Comparison of ENCODE assay signal across 1 cellular context in the genomic region with DNA sequence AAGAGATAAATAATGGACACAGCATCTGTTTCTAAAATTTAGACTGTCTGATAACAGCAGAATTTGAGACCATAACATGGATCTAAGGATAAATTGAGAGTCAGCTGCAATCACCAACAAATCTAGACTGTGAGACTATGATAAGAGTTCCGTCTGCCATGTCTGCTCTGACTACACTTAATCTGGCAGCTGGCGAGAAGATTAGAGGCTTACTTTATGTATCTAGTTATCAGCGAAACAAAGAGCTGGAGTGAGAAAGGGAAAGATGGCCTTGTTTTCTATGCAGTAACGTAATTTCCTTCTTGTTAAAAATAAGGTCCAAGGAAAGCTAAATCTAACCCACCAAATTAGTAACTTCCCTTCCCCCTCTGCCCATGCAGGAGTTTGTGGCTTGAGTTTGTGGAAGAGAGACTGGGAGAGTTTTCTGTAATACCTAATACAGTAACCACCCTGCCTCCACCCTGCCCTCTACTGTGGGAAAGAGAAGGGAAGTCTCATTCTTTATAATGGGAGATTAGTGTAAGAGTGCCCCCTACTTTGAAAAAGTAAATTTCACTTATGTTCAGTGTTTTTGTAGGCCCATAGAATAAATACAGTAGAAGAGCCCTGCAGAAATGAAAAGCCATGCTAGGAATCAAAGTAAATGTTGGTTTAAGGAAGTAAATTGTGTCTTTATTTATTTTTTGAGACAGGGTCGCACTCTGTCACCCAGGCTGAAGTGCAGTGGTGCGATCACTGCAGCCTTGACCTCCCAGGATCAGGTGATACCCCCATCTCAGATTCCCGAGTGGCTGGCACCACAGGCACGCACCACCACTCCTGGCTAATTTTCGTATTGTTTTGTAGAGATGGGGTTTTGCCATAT.
A peak's percentile ranks its signal among the peaks of the same experiment; 100 is the strongest.
TF ChIP-seq lines count a peak whose summit lies in the region.

No MANE protein-coding gene starts in this region.

TF ChIP-seq in HepG2, 621 proteins besides CTCF, POLR2A, EP300 and RAD21 (continued from another document and continues in another):
- TF ChIP-seq MXD4 (CRISPR knock-in tag; IDR thresholded peaks at IDR 0.05) (0 out of 2 replicates have a peak, but pooled peaks have one; percentile 4), ZSCAN21 (CRISPR knock-in tag; IDR thresholded peaks at IDR 0.05; ENCODE audit: borderline replicate concordance) (no peak), ZNF670 (CRISPR knock-in tag; IDR thresholded peaks at IDR 0.05; ENCODE audit: borderline replicate concordance) (no peak), ZMAT3 (CRISPR knock-in tag; conservative IDR thresholded peaks at IDR 0.05) (no peak), DPF2 (CRISPR knock-in tag; IDR thresholded peaks at IDR 0.05; ENCODE audit: borderline replicate concordance, low read depth) (0 out of 2 replicates have a peak, but pooled peaks have one; percentile 20), ZNF609 (CRISPR knock-in tag; IDR thresholded peaks at IDR 0.05; ENCODE audit: borderline replicate concordance) (peak; percentile 91), FOXJ3 (CRISPR knock-in tag; IDR thresholded peaks at IDR 0.05; ENCODE audit: borderline replicate concordance) (peak; percentile 73; the same call in 1 of the 2 replicates), GTF3A (CRISPR knock-in tag; conservative IDR thresholded peaks at IDR 0.05) (0 out of 2 replicates have a peak, but pooled peaks have one; percentile 17), FOXP4 (CRISPR knock-in tag; IDR thresholded peaks at IDR 0.05) (peak; percentile 82), MEIS2 (CRISPR knock-in tag; IDR thresholded peaks at IDR 0.05) (peak; percentile 73; the same call in 1 of the 2 replicates), ZNF562 (CRISPR knock-in tag; IDR thresholded peaks at IDR 0.05; ENCODE audit: borderline replicate concordance) (no peak), ATRX (CRISPR knock-in tag; IDR thresholded peaks at IDR 0.05; ENCODE audit: borderline replicate concordance) (no peak), ZNF768 (CRISPR knock-in tag; IDR thresholded peaks at IDR 0.05) (no peak), CREBL2 (CRISPR knock-in tag; IDR thresholded peaks at IDR 0.05; ENCODE audit: borderline replicate concordance) (no peak), ZFP91 (CRISPR knock-in tag; IDR thresholded peaks at IDR 0.05; ENCODE audit: borderline replicate concordance) (no peak), ZFP82 (CRISPR knock-in tag; IDR thresholded peaks at IDR 0.05; ENCODE audit: borderline replicate concordance) (peak; percentile 42; the same call in 1 of the 2 replicates), ZNF234 (CRISPR knock-in tag; conservative IDR thresholded peaks at IDR 0.05) (no peak), CREB1 (IDR thresholded peaks at IDR 0.05) (no peak), CREB1 (CRISPR knock-in tag; IDR thresholded peaks at IDR 0.05) (no peak), TOE1 (CRISPR knock-in tag; IDR thresholded peaks at IDR 0.05) (0 out of 2 replicates have a peak, but pooled peaks have one; percentile 22), ESRRA (CRISPR knock-in tag; IDR thresholded peaks at IDR 0.05; ENCODE audit: low read depth) (no peak), SMC3 (IDR thresholded peaks at IDR 0.05; ENCODE audit: low read length) (peak; percentile 81), ELK4 (CRISPR knock-in tag; IDR thresholded peaks at IDR 0.05; ENCODE audit: borderline replicate concordance) (no peak), ZFP37 (CRISPR knock-in tag; IDR thresholded peaks at IDR 0.05; ENCODE audit: borderline replicate concordance) (no peak), ZNF747 (CRISPR knock-in tag; IDR thresholded peaks at IDR 0.05; ENCODE audit: borderline replicate concordance) (peak; percentile 57; the same call in 1 of the 2 replicates), MEF2D (CRISPR knock-in tag; IDR thresholded peaks at IDR 0.05) (peak; percentile 89)
- TF ChIP-seq, protein P1, sequence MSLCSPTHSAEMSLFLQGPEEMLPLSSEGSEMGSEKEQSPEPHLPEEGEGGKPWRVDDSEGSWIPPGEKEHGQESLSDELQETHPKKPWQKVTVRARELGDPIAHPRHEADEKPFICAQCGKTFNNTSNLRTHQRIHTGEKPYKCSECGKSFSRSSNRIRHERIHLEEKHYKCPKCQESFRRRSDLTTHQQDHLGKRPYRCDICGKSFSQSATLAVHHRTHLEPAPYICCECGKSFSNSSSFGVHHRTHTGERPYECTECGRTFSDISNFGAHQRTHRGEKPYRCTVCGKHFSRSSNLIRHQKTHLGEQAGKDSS (CRISPR knock-in tag; IDR thresholded peaks at IDR 0.05; ENCODE audit: borderline replicate concordance, low read depth) = peak; percentile 76; the same call in 1 of the 2 replicates
- TF ChIP-seq, protein P2, sequence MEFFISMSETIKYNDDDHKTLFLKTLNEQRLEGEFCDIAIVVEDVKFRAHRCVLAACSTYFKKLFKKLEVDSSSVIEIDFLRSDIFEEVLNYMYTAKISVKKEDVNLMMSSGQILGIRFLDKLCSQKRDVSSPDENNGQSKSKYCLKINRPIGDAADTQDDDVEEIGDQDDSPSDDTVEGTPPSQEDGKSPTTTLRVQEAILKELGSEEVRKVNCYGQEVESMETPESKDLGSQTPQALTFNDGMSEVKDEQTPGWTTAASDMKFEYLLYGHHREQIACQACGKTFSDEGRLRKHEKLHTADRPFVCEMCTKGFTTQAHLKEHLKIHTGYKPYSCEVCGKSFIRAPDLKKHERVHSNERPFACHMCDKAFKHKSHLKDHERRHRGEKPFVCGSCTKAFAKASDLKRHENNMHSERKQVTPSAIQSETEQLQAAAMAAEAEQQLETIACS (CRISPR knock-in tag; IDR thresholded peaks at IDR 0.05) = no peak
- TF ChIP-seq, protein P3, sequence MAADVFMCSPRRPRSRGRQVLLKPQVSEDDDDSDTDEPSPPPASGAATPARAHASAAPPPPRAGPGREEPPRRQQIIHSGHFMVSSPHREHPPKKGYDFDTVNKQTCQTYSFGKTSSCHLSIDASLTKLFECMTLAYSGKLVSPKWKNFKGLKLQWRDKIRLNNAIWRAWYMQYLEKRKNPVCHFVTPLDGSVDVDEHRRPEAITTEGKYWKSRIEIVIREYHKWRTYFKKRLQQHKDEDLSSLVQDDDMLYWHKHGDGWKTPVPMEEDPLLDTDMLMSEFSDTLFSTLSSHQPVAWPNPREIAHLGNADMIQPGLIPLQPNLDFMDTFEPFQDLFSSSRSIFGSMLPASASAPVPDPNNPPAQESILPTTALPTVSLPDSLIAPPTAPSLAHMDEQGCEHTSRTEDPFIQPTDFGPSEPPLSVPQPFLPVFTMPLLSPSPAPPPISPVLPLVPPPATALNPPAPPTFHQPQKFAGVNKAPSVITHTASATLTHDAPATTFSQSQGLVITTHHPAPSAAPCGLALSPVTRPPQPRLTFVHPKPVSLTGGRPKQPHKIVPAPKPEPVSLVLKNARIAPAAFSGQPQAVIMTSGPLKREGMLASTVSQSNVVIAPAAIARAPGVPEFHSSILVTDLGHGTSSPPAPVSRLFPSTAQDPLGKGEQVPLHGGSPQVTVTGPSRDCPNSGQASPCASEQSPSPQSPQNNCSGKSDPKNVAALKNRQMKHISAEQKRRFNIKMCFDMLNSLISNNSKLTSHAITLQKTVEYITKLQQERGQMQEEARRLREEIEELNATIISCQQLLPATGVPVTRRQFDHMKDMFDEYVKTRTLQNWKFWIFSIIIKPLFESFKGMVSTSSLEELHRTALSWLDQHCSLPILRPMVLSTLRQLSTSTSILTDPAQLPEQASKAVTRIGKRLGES (CRISPR knock-in tag; IDR thresholded peaks at IDR 0.05; ENCODE audit: borderline replicate concordance) = no peak
- TF ChIP-seq, protein P4, sequence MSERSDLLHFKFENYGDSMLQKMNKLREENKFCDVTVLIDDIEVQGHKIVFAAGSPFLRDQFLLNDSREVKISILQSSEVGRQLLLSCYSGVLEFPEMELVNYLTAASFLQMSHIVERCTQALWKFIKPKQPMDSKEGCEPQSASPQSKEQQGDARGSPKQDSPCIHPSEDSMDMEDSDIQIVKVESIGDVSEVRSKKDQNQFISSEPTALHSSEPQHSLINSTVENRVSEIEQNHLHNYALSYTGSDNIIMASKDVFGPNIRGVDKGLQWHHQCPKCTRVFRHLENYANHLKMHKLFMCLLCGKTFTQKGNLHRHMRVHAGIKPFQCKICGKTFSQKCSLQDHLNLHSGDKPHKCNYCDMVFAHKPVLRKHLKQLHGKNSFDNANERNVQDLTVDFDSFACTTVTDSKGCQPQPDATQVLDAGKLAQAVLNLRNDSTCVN (CRISPR knock-in tag; IDR thresholded peaks at IDR 0.05; ENCODE audit: borderline replicate concordance) = no peak; the same call in 1 of the 2 replicates
